8 cellular contexts compared by ENCODE assay signal in the genomic region with DNA sequence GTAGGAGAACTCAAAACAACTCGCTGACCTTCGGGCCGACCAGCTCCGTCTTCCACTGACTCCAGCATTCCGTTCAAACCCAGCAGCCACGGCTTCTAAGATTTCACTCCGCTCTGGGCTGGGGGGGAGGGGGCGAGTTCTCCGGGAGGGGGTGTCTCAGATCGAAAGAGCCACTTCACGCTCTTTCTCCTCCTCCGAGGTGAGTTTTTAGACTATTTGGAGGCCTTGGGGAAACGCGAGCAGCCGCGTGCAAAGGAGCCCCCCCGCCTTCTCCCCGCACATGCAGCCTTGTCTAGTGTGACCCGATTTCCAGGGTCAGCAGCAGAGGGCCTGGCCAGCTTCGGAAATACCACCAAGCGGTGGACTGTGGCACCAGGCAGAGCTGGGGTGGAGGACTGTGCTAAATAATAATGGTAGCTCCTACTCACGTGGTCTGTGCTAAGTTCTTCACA.
A peak's percentile ranks its signal among the peaks of the same experiment; 100 is the strongest.
DNase-seq lines count a peak whose midpoint lies in the region; ATAC-seq lines count a peak whose summit lies in the region.

No MANE protein-coding gene starts in this region.

- peak overlapping the region; percentile 84 to 92 (median 90) for H3K4me3 Mint-ChIP-seq in naive thymus-derived CD4-positive, alpha-beta T cell

- peak overlapping the region; percentile 55 for H3K4me3 ChIP-seq in naive thymus-derived CD4-positive, alpha-beta T cell (ENCODE audit: low read length)

- no peaks in the 10 kb centered on the region for H3K27me3 ChIP-seq in naive thymus-derived CD4-positive, alpha-beta T cell (ENCODE audit: control insufficient read depth in 2 of 2, insufficient read depth in 2 of 2, low read length in 2 of 2)

- no peaks in the 10 kb centered on the region for H3K9me3 ChIP-seq in naive thymus-derived CD4-positive, alpha-beta T cell (ENCODE audit: control insufficient read depth in 2 of 3, low read length in 3 of 3)

- H3K9me3 Mint-ChIP-seq in naive thymus-derived CD4-positive, alpha-beta T cell = peaks cover 0 to 5% (median 0%) of the 10 kb centered on the region in 11 donors

- H3K4me1 ChIP-seq in naive thymus-derived CD4-positive, alpha-beta T cell (ENCODE audit: control insufficient read depth in 2 of 2, insufficient read depth in 2 of 2, low read length in 2 of 2) = peaks cover 12 to 15% of the 10 kb centered on the region in 2 donors

- H3K36me3 ChIP-seq in naive thymus-derived CD4-positive, alpha-beta T cell (ENCODE audit: control insufficient read depth in 2 of 3, insufficient read depth in 3 of 3, low read length in 3 of 3) = no peaks in the 10 kb centered on the region

- peaks cover 5 to 42% (median 32%) of the 10 kb centered on the region in 7 donors for H3K4me1 Mint-ChIP-seq in naive thymus-derived CD4-positive, alpha-beta T cell

- no peaks in the 10 kb centered on the region for H3K36me3 Mint-ChIP-seq in naive thymus-derived CD4-positive, alpha-beta T cell

- DNase-seq in RPMI7951 (ENCODE audit: low read depth) = peak; percentile 38
- DNase-seq in ecto neural progenitor cell (ENCODE audit: low spot score) = peak; percentile 68
- peak in 1 of 9 donors; percentile 44 for DNase-seq in naive thymus-derived CD4-positive, alpha-beta T cell
- no peak for DNase-seq in T1000 (lab: John Stamatoyannopoulos, UW)
- DNase-seq in H4 (ENCODE audit: low spot score) = no peak

- intact Hi-C loops in naive thymus-derived CD4-positive, alpha-beta T cell (cut with micrococcal nuclease) = loop anchor here (1.0 to 10.0 kb wide), 12 partner anchors 8 to 1370 kb away; a partner anchor contains a TSS

- POLR2A ChIA-PET in naive thymus-derived CD4-positive, alpha-beta T cell (lab: Charles Lee) = interaction anchor here (0.6 to 5.2 kb wide), 29 partner anchors 9 to 981 kb away, joined by 3 to 66 read pairs (median 5); a partner anchor contains a TSS

- H3K27ac Mint-ChIP-seq in naive thymus-derived CD4-positive, alpha-beta T cell = peak overlapping the region; percentile 90 to 99 (median 98)

- ATAC-seq in GM18511 (IDR thresholded peaks at IDR 0.05; ENCODE audit: unreplicated experiment) = peak; percentile 2
- ATAC-seq in naive thymus-derived CD4-positive, alpha-beta T cell = peak; percentile 8
- no peak for ATAC-seq in HG02970 (IDR thresholded peaks at IDR 0.05; ENCODE audit: low FRiP score, unreplicated experiment)
- ATAC-seq in GM21381 (IDR thresholded peaks at IDR 0.05; ENCODE audit: unreplicated experiment) = no peak

- CTCF ChIA-PET in naive thymus-derived CD4-positive, alpha-beta T cell (lab: Charles Lee) = interaction anchor here (1.0 to 2.2 kb wide), 3 partner anchors 9 to 90 kb away, joined by 5 to 10 read pairs (median 6); no protein-coding TSS in a partner anchor

- no peaks in the 10 kb centered on the region for H3K27me3 Mint-ChIP-seq in naive thymus-derived CD4-positive, alpha-beta T cell

- H3K27ac ChIP-seq in naive thymus-derived CD4-positive, alpha-beta T cell (ENCODE audit: low read depth, low read length) = peak overlapping the region; percentile 98

Comparison
In these comparisons a context has a peak if more than half of its experiments do, and no peak if none do; other contexts are left out.
1. ATAC-seq: peak in GM18511 (single experiment) and naive thymus-derived CD4-positive, alpha-beta T cell (single experiment); none in HG02970 (single experiment) and GM21381 (single experiment).
2. DNase-seq: peak in RPMI7951 (single experiment) and ecto neural progenitor cell (single experiment); none in T1000 (single experiment) and H4 (single experiment).